Comparison of ENCODE assay signal across 8 cellular contexts in the genomic region with DNA sequence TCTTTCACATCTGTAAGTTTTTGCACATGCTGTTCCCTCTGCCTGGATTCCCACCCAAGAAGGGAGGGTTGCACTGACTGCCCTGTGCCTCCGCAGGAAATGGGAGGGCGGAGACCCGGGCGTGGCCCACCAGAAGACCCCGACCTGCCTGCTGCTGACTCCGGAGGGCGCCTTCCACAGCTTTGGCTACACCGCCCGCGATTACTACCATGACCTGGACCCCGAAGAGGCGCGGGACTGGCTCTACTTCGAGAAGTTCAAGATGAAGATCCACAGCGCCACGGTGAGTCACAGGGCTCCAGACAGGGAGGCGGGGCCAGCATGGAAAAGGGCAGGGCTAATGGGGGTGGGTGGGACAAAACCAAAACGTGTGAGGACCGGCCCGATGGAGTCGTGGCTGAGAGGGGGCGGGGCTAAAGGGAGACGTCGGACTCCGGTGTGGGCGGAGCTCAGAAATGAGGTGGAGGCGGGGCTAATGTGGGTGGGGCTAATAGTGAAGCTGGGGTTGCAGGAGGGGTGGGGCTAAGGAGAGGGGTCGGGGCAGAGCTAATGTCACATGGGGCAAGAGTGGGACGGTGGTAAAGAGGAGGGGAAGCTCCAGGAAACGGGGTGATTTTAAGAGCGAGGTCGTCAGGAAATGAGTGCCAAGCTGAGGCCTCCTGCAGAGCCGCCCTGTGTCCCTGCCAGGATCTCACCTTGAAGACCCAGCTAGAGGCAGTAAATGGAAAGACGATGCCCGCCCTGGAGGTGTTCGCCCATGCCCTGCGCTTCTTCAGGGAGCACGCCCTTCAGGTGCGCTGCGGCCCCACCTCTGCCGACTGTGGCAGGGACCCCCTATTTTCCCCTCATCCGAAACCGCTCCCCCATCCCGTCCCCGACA. TPM values are rescaled to one million over a fixed set of nuclear protein-coding genes. Genes with fewer than 3 reads are reported as not detected.
DNase-seq lines count a peak whose midpoint lies in the region; ATAC-seq and TF ChIP-seq lines count a peak whose summit lies in the region.

No MANE protein-coding gene starts in this region.

- peak; percentile 91 for DNase-seq in DMS53 (lab: John Stamatoyannopoulos, UW)
- peak; percentile 81 for DNase-seq in NCI-H1048 (lab: John Stamatoyannopoulos, UW)
- peak; percentile 87 for DNase-seq in activated CD4-positive, alpha-beta T cell treated with anti-CD3 and anti-CD28 coated beads for 48 hours
- peak; percentile 90 for DNase-seq in ecto neural progenitor cell (ENCODE audit: low spot score)
- DNase-seq in naive thymus-derived CD8-positive, alpha-beta T cell = peak; percentile 45 to 83 (median 66)
- DNase-seq in thoracic aorta (ENCODE audit: low spot score) = no peak

- H3K4me1 Mint-ChIP-seq in naive thymus-derived CD8-positive, alpha-beta T cell = peaks cover 8 to 15% (median 12%) of the 10 kb centered on the region in 4 donors

- no peak for TF ChIP-seq CTCF in thoracic aorta (IDR thresholded peaks at IDR 0.05)

- peak overlapping the region in 2 of 10 donors; percentile 20 to 72 for H3K27ac Mint-ChIP-seq in naive thymus-derived CD8-positive, alpha-beta T cell

- peak overlapping the region; percentile 57 to 84 (median 70) for H3K4me3 Mint-ChIP-seq in naive thymus-derived CD8-positive, alpha-beta T cell

- no peaks in the 10 kb centered on the region for H3K36me3 Mint-ChIP-seq in naive thymus-derived CD8-positive, alpha-beta T cell

- no peaks in the 10 kb centered on the region for H3K9me3 ChIP-seq in thoracic aorta

- H3K27me3 ChIP-seq in thoracic aorta (replicated peaks; ENCODE audit: insufficient read depth) = no peaks in the 10 kb centered on the region

- H3K4me3 ChIP-seq in thoracic aorta = peak overlapping the region; percentile 49

- H3K27me3 Mint-ChIP-seq in naive thymus-derived CD8-positive, alpha-beta T cell = peaks cover 0 to 36% (median 4%) of the 10 kb centered on the region in 5 donors

- ATAC-seq in naive thymus-derived CD8-positive, alpha-beta T cell = peak; percentile 80
- ATAC-seq in thoracic aorta (ENCODE audit: insufficient number of reproducible peaks, low FRiP score, low read depth) (no peak), HG02840 (IDR thresholded peaks at IDR 0.05; ENCODE audit: low FRiP score, unreplicated experiment) (no peak), GM18907 (IDR thresholded peaks at IDR 0.05; ENCODE audit: unreplicated experiment) (no peak)

- no peak overlapping the region for H3K27ac ChIP-seq in thoracic aorta

- H3K36me3 ChIP-seq in thoracic aorta = no peaks in the 10 kb centered on the region

- peaks cover 0 to 7% of the 10 kb centered on the region in 2 donors for H3K4me1 ChIP-seq in thoracic aorta (ENCODE audit: control insufficient read depth in 1 of 2, low read depth in 2 of 2)

- H3K9me3 Mint-ChIP-seq in naive thymus-derived CD8-positive, alpha-beta T cell = peaks cover 0 to 2% (median 0%) of the 10 kb centered on the region in 9 donors

- POLR2A ChIA-PET in naive thymus-derived CD8-positive, alpha-beta T cell (lab: Charles Lee) = interaction anchor here (1.0 kb wide), 1 partner anchor 24 kb away, joined by 3 read pairs; no protein-coding TSS in a partner anchor

RNA-seq across cellular contexts. Expression of gene HSPA12B, which starts 12.6 kb away (rescaled TPM):
- total RNA-seq in naive thymus-derived CD8-positive, alpha-beta T cell = not detected
- polyA plus RNA-seq in naive thymus-derived CD8-positive, alpha-beta T cell = under 1 TPM in 2 of 3 donors, not detected in 1; 0.05 to 0.07 TPM
- 1 to 10 TPM; 4.6 to 6.5 TPM for total RNA-seq in thoracic aorta

RNA-seq across cellular contexts. Expression of gene ADISSP, which starts 22.5 kb away (rescaled TPM):
- total RNA-seq in naive thymus-derived CD8-positive, alpha-beta T cell = 10 to 100 TPM; 19.5 to 19.6 TPM
- 10 to 100 TPM; 17.6 to 32.4 (median 22.2) TPM for polyA plus RNA-seq in naive thymus-derived CD8-positive, alpha-beta T cell
- 10 to 100 TPM in 1 of 2 donors, 1 to 10 TPM in 1; 7.8 to 20.4 TPM for total RNA-seq in thoracic aorta

RNA-seq across cellular contexts. Expression of gene SIGLEC1, which starts 32.6 kb away (rescaled TPM):
- total RNA-seq in naive thymus-derived CD8-positive, alpha-beta T cell = under 1 TPM; 0.22 to 0.62 TPM
- not detected for polyA plus RNA-seq in naive thymus-derived CD8-positive, alpha-beta T cell
- total RNA-seq in thoracic aorta = 10 to 100 TPM; 12.2 to 45.5 TPM

RNA-seq across cellular contexts. Expression of gene SPEF1, which starts 36.2 kb away (rescaled TPM):
- under 1 TPM in 1 of 2 experiments, not detected in 1; 0.33 TPM for total RNA-seq in naive thymus-derived CD8-positive, alpha-beta T cell
- polyA plus RNA-seq in naive thymus-derived CD8-positive, alpha-beta T cell = not detected
- total RNA-seq in thoracic aorta = under 1 TPM in 1 of 2 donors, not detected in 1; 0.27 TPM

RNA-seq across cellular contexts. Expression of gene CENPB, which starts 41.5 kb away (rescaled TPM):
- total RNA-seq in naive thymus-derived CD8-positive, alpha-beta T cell = 10 to 100 TPM; 45.8 to 48.6 TPM
- 1 to 10 TPM; 1.0 to 1.7 (median 1.4) TPM for polyA plus RNA-seq in naive thymus-derived CD8-positive, alpha-beta T cell
- 100 to 1,000 TPM in 1 of 2 donors, 10 to 100 TPM in 1; 97.2 to 114 TPM for total RNA-seq in thoracic aorta

Comparison
In these comparisons a context has a peak if more than half of its experiments do, and no peak if none do; other contexts are left out.
1. ATAC-seq: peak in naive thymus-derived CD8-positive, alpha-beta T cell (2 of 2); none in thoracic aorta (single experiment), HG02840 (single experiment) and GM18907 (single experiment).
2. RNA of gene HSPA12B, which starts 12.6 kb away (total RNA-seq): 4.6 to 6.5 TPM in thoracic aorta; not detected in naive thymus-derived CD8-positive, alpha-beta T cell; every median in the first group is over 4 times any median in the second.
3. RNA of gene SIGLEC1, which starts 32.6 kb away (total RNA-seq): 12.2 to 45.5 TPM in thoracic aorta; 0.22 to 0.62 TPM in naive thymus-derived CD8-positive, alpha-beta T cell; every median in the first group is over 4 times any median in the second.